In the genomic region with DNA sequence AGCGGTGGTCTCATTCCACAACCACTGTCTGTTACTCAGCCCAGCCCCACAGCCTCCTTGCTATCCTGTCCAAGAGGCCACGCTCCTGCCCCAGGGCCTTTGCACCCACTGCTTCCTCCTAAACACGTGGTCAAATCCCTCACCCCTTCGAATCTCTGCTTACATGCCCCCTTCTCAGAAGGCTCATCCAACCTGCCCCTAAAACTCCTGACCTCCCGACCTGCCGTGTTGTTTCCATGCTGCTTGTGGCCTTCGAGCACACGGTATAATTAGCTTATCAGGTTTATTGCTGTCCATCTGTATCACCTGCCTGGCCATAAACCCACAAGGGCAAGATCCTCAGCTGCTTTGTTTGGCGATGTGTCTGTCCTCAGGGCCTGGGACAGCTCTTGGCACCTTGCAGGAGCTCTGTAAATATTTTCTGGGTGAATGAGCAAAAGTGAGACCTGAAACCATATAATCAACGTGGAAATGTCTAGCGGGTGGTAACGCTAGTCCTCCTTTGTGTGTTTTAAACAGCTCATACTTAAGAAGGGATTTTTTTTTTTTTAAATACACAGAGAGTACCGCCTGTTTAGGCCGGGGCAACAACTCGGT, we compare ENCODE assay signal across 11 cellular contexts. TPM values are rescaled to one million over a fixed set of nuclear protein-coding genes. Genes with fewer than 3 reads are reported as not detected.
DNase-seq lines count a peak whose midpoint lies in the region; ATAC-seq, FAIRE-seq and TF ChIP-seq lines count a peak whose summit lies in the region.
"Had no signal": no experiment of that assay in that cellular context is flagged by ENCODE, and none has a peak within 500 bp of the region (broad histone marks: within the 10 kb centered on the region; RNA-seq: fewer than 3 reads in every experiment).

No MANE protein-coding gene starts in this region.

- peaks cover 92% of the 10 kb centered on the region for H3K4me1 ChIP-seq in HepG2 (ENCODE audit: insufficient read depth, low read length)

- H3K27me3 ChIP-seq in HepG2 (ENCODE audit: control insufficient read depth in 1 of 2, insufficient read depth in 2 of 2, low read length in 2 of 2), result no peaks in the 10 kb centered on the region

- CTCF ChIA-PET in GM10248 (lab: Yijun Ruan, JAX), result interaction anchor here (1.0 kb wide), 2 partner anchors 13 to 66 kb away, joined by 3 read pairs; no protein-coding TSS in a partner anchor
- CTCF ChIA-PET in HepG2 (lab: Yijun Ruan, JAX; ENCODE audit: low intra/inter-chr PET ratio, low total read pairs), result no interaction called here

- H4K20me1 ChIP-seq in HepG2 (ENCODE audit: insufficient read depth, low read length), result no peaks in the 10 kb centered on the region

- peak; percentile 65 for DNase-seq in GM10248 (ENCODE audit: extremely low spot score)
- peak; percentile 54 for DNase-seq in NCI-H2227 treated with DMSO at 0.1 percent for 48 hours (lab: John Stamatoyannopoulos, UW)
- DNase-seq in HepG2 (ENCODE audit: low spot score), result no peak
- DNase-seq in GOT3 (lab: John Stamatoyannopoulos, UW), result no peak
- no peak for DNase-seq in CD1c-positive myeloid dendritic cell (ENCODE audit: extremely low spot score)
- DNase-seq in stimulated activated CD8-positive, alpha-beta memory T cell treated with anti-CD3 and anti-CD28 coated beads, Interleukin-4, amount 100 ng/mL, for 48 hours, result no peak
- no peak for DNase-seq in SKM-1 (lab: John Stamatoyannopoulos, UW; ENCODE audit: unreplicated experiment)
- DNase-seq: retina had no signal

- H3K4me3 ChIP-seq in HepG2 (replicated peaks in 1 of 3; ENCODE audit: insufficient read depth in 1 of 3, low read depth in 2 of 3, low read length in 3 of 3), result no peak overlapping the region; a peak in 1 of 6 replicates

- no peak for TF ChIP-seq EP300 in HepG2 (IDR thresholded peaks at IDR 0.05; ENCODE audit: low read depth in 2 of 2, low read length in 2 of 2)
- no peak for TF ChIP-seq EP300 in HepG2 (CRISPR knock-in tag; IDR thresholded peaks at IDR 0.05; ENCODE audit: borderline replicate concordance)

- no peak overlapping the region for H2AFZ ChIP-seq in HepG2 (ENCODE audit: low read length)

- TF ChIP-seq POLR2A in HepG2 (IDR thresholded peaks at IDR 0.05; ENCODE audit: insufficient read depth in 1 of 2, low read depth in 2 of 2, low read length in 2 of 2), result no peak

- FAIRE-seq in HepG2 (lab: Jason Lieb, UNC), result no peak
- FAIRE-seq: keratinocyte, TTC549 had no signal

- 56% methylated on average over 15 of the region's 15 CpGs for WGBS in HepG2 (ENCODE audit: low lambda C conversion rate)

- TF ChIP-seq CTCF in GM10248 (IDR thresholded peaks at IDR 0.05; ENCODE audit: control extremely low read depth, extremely low read depth, low read depth, missing control alignments), result no peak
- no peak for TF ChIP-seq CTCF in HepG2 (CRISPR knock-in tag; IDR thresholded peaks at IDR 0.05)

- intact Hi-C loops in HepG2 (cut with micrococcal nuclease; ENCODE audit: unreplicated experiment), result no loop called here

- H3K9ac ChIP-seq in HepG2 (ENCODE audit: insufficient read depth, low read depth, low read length), result peak overlapping the region; percentile 74

- peaks cover 3 to 20% of the 10 kb centered on the region in 2 experiments; a peak in 4 of 5 replicates for H3K36me3 ChIP-seq in HepG2 (replicated peaks in 1 of 2; ENCODE audit: control insufficient read depth in 1 of 2, insufficient read depth in 2 of 2, low read length in 2 of 2)

- ATAC-seq in GM21786 (IDR thresholded peaks at IDR 0.05; ENCODE audit: unreplicated experiment), result peak; percentile 81
- no peak for ATAC-seq in HepG2

- H3K27ac ChIP-seq in HepG2 (ENCODE audit: extremely low read length, insufficient read depth, low read length), result peak overlapping the region; percentile 95

- peak overlapping the region; percentile 97 for H3K4me2 ChIP-seq in HepG2 (ENCODE audit: low read depth, low read length)

- POLR2A ChIA-PET in GM10248 (lab: Yijun Ruan, JAX), result no interaction called here
- POLR2A ChIA-PET in HepG2 (lab: Yijun Ruan, JAX), result interaction anchor here (0.7 to 3.6 kb wide), 12 partner anchors 10 to 112 kb away, joined by 4 to 49 read pairs (median 8); a partner anchor contains a TSS

- no TSS peak for BruUV-seq in HepG2 (replicated peaks; lab: Mats Ljungman, UMichigan)

- in situ Hi-C loops in HepG2 (cut with HindIII; ENCODE audit: extremely low pct_ligation_motif_present, low pct_unique_long_range_greater_than_20kb), result no loop called here

- no peak for TF ChIP-seq RAD21 in HepG2 (CRISPR knock-in tag; IDR thresholded peaks at IDR 0.05)

- H3K9me3 ChIP-seq in HepG2 (ENCODE audit: low read length), result no peaks in the 10 kb centered on the region

- peaks cover 75% of the 10 kb centered on the region for H3K79me2 ChIP-seq in HepG2 (ENCODE audit: insufficient read depth, low read length)

TF ChIP-seq in HepG2, 621 proteins besides CTCF, POLR2A, EP300 and RAD21 (continues in another document):
- TF ChIP-seq, protein P1, sequence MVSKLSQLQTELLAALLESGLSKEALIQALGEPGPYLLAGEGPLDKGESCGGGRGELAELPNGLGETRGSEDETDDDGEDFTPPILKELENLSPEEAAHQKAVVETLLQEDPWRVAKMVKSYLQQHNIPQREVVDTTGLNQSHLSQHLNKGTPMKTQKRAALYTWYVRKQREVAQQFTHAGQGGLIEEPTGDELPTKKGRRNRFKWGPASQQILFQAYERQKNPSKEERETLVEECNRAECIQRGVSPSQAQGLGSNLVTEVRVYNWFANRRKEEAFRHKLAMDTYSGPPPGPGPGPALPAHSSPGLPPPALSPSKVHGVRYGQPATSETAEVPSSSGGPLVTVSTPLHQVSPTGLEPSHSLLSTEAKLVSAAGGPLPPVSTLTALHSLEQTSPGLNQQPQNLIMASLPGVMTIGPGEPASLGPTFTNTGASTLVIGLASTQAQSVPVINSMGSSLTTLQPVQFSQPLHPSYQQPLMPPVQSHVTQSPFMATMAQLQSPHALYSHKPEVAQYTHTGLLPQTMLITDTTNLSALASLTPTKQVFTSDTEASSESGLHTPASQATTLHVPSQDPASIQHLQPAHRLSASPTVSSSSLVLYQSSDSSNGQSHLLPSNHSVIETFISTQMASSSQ (IDR thresholded peaks at IDR 0.05; ENCODE audit: low read depth), result no peak
- TF ChIP-seq, protein P1 (CRISPR knock-in tag; IDR thresholded peaks at IDR 0.05; ENCODE audit: borderline replicate concordance), result no peak
- TF ChIP-seq NCOA2 (CRISPR knock-in tag; IDR thresholded peaks at IDR 0.05) (no peak), ZNF749 (CRISPR knock-in tag; IDR thresholded peaks at IDR 0.05; ENCODE audit: borderline replicate concordance) (no peak), ZNF44 (CRISPR knock-in tag; IDR thresholded peaks at IDR 0.05) (no peak), ZNF607 (CRISPR knock-in tag; IDR thresholded peaks at IDR 0.05; ENCODE audit: borderline replicate concordance) (no peak), ZMYM3 (CRISPR knock-in tag; IDR thresholded peaks at IDR 0.05) (peak; percentile 88)
- TF ChIP-seq, protein P2, sequence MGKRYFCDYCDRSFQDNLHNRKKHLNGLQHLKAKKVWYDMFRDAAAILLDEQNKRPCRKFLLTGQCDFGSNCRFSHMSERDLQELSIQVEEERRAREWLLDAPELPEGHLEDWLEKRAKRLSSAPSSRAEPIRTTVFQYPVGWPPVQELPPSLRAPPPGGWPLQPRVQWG (CRISPR knock-in tag; IDR thresholded peaks at IDR 0.05; ENCODE audit: borderline replicate concordance, low read depth), result no peak

RNA-seq across cellular contexts. Expression of a gene that starts 36.0 kb away (rescaled TPM):
- total RNA-seq in HepG2 (2016; rRNA removed; fragmentation: Illumina TruSeq; extraction: Trizol), result 33.2 and 63.4 TPM in 2 replicates
- total RNA-seq in HepG2 (2016; cell fraction: cytosol; rRNA removed; fragmentation: Illumina TruSeq; extraction: Trizol; ENCODE audit: low read depth), result 10.1 and 11.6 TPM in 2 replicates
- 24.7 and 65.3 TPM in 2 replicates for total RNA-seq in HepG2 (2016; cell fraction: insoluble cytoplasmic fraction; rRNA removed; fragmentation: Illumina TruSeq; extraction: Trizol)
- 32.7 and 33.2 TPM in 2 replicates for total RNA-seq in HepG2 (2016; cell fraction: membrane; rRNA removed; fragmentation: Illumina TruSeq; extraction: Trizol)
- 82.8 and 99.0 TPM in 2 replicates for total RNA-seq in HepG2 (2016; cell fraction: nucleus; rRNA removed; fragmentation: Illumina TruSeq; extraction: Trizol)
- 160 and 189 TPM in 2 replicates for polyA plus RNA-seq in HepG2 (2011; rRNA removed)
- polyA plus RNA-seq in HepG2 (2011; cell fraction: cytosol; rRNA removed), result 208 and 213 TPM in 2 replicates
- 869 and 1,053 TPM in 2 replicates for polyA plus RNA-seq in HepG2 (2011; cell fraction: nucleus; rRNA removed)
- 214 and 253 TPM in 2 replicates for polyA plus RNA-seq in HepG2 (2012)
- polyA plus RNA-seq in HepG2 (2016; cell fraction: cytosol; fragmentation: Illumina TruSeq; extraction: Trizol; ENCODE audit: low read depth), result 18.1 and 20.1 TPM in 2 replicates
- 42.8 and 60.7 TPM in 2 replicates for polyA plus RNA-seq in HepG2 (2016; cell fraction: insoluble cytoplasmic fraction; fragmentation: Illumina TruSeq; extraction: Trizol; ENCODE audit: low read depth)
- polyA plus RNA-seq in HepG2 (2016; cell fraction: membrane; fragmentation: Illumina TruSeq; extraction: Trizol; ENCODE audit: low read depth), result 42.2 and 44.0 TPM in 2 replicates
- polyA plus RNA-seq in HepG2 (2016; cell fraction: nucleus; fragmentation: Illumina TruSeq; extraction: Trizol; ENCODE audit: insufficient read depth, low read depth), result 235 and 236 TPM in 2 replicates
- 104 and 367 TPM in 2 replicates for polyA minus RNA-seq in HepG2 (2011; rRNA and poly(A)+ RNA removed; ENCODE audit: low replicate concordance)
- 143 and 183 TPM in 2 replicates for polyA minus RNA-seq in HepG2 (2011; cell fraction: cytosol; rRNA and poly(A)+ RNA removed)
- 104 and 119 TPM in 2 replicates for polyA minus RNA-seq in HepG2 (2011; cell fraction: nucleus; rRNA and poly(A)+ RNA removed)

Comparison
In these comparisons a context has a peak if more than half of its experiments do, and no peak if none do; other contexts are left out.
1. DNase-seq: peak in GM10248 (single experiment) and NCI-H2227 treated with DMSO at 0.1 percent for 48 hours (single experiment); none in HepG2 (single experiment), GOT3 (single experiment), CD1c-positive myeloid dendritic cell (single experiment), stimulated activated CD8-positive, alpha-beta memory T cell treated with anti-CD3 and anti-CD28 coated beads, Interleukin-4, amount 100 ng/mL, for 48 hours (single experiment) and SKM-1 (single experiment).